In genomic region chr4:89056292-89056952, GRCh38 we compare ENCODE assay signal across 8 cellular contexts. TPM values are rescaled to one million over a fixed set of nuclear protein-coding genes. Genes with fewer than 3 reads are reported as not detected.
DNase-seq lines count a peak whose midpoint lies in the region; ATAC-seq and TF ChIP-seq lines count a peak whose summit lies in the region.

No MANE protein-coding gene starts in this region.

- peaks cover under 1% of the 10 kb centered on the region for H3K9me3 ChIP-seq in mesodermal cell (ENCODE audit: control insufficient read depth, low read length)

- peak overlapping the region; percentile 62 for H3K4me3 ChIP-seq in AG10803 (ENCODE audit: low read length)
- H3K4me3 ChIP-seq in mesodermal cell (ENCODE audit: extremely low read depth, insufficient read depth, low read length, poor library complexity, severe bottlenecking), result peak overlapping the region; percentile 48

- peaks cover 3% of the 10 kb centered on the region for H3K36me3 ChIP-seq in mesodermal cell (ENCODE audit: control insufficient read depth, insufficient read depth, low read length)

- DNase-seq in AG10803 (ENCODE audit: low read depth), result no peak
- DNase-seq in caudate nucleus (lab: John Stamatoyannopoulos, UW), result peak in 1 of 61 donors; percentile 66
- no peak for DNase-seq in activated T-cell treated with anti-CD3 and anti-CD28 coated beads for 4 hours
- no peak for DNase-seq in activated T-cell treated with anti-CD3 and anti-CD28 coated beads, Interleukin-2, amount 50 U/mL, for 48 hours
- no peak for DNase-seq in SKM-1 treated with dmso at 0.1 percent for 144 hours (lab: John Stamatoyannopoulos, UW; ENCODE audit: unreplicated experiment)

- ATAC-seq in HG02759 (IDR thresholded peaks at IDR 0.05; ENCODE audit: unreplicated experiment) (peak; percentile 39), GM21528 (IDR thresholded peaks at IDR 0.05; ENCODE audit: low FRiP score, unreplicated experiment) (no peak)

- H3K4me1 ChIP-seq in mesodermal cell (ENCODE audit: control insufficient read depth, insufficient read depth, low read length, poor library complexity, severe bottlenecking), result peaks cover 10% of the 10 kb centered on the region

- TF ChIP-seq CTCF in AG10803 (conservative IDR thresholded peaks at IDR 0.05; ENCODE audit: low read length), result no peak

- WGBS in mesodermal cell (ENCODE audit: insufficient coverage in 2 of 2), 2 experiments, result no CpG with 5 or more reads among the region's 2 CpGs

- H3K27ac ChIP-seq in caudate nucleus (ENCODE audit: low read depth, low read length) (peak overlapping the region; percentile 36), mesodermal cell (ENCODE audit: low read depth, low read length, severe bottlenecking) (peak overlapping the region; percentile 81)

RNA-seq across cellular contexts. Expression of gene FAM13A, which starts 0.6 kb away (rescaled TPM):
- 10.9 TPM for polyA plus RNA-seq in mesodermal cell (2013, experiment 1 of 2)
- 11.4 TPM for polyA plus RNA-seq in mesodermal cell (2013, experiment 2 of 2)

RNA-seq across cellular contexts. Expression of gene TIGD2, which starts 54.9 kb away (rescaled TPM):
- polyA plus RNA-seq in mesodermal cell (2013, experiment 1 of 2), result 5.1 TPM
- polyA plus RNA-seq in mesodermal cell (2013, experiment 2 of 2), result 6.5 TPM
